Comparison of ENCODE assay signal across 2 cellular contexts in the genomic region with DNA sequence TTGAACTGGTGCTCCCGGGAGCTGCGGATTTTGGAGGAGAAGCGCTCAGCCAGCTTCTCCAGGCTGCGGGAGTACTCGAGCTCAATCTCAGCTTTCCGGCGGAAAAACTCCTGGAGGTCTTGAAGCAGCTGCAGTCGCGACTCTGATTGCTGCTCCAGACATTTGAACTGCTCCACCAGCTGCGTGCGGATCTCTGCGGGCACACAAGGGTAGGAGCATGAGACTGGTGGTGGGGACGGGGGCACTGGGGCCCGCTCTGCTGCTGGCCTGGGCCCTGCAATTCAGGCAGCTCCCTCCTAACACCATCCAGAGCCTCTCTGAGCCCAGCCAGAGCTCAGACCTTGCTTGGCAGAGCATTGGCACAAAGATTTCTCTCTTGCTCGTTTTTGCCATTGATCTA.
TF ChIP-seq lines count a peak whose summit lies in the region.

No MANE protein-coding gene starts in this region.

TF ChIP-seq in GM23338, 12 proteins besides CTCF, POLR2A, EP300 and RAD21:
- TF ChIP-seq, protein P1, sequence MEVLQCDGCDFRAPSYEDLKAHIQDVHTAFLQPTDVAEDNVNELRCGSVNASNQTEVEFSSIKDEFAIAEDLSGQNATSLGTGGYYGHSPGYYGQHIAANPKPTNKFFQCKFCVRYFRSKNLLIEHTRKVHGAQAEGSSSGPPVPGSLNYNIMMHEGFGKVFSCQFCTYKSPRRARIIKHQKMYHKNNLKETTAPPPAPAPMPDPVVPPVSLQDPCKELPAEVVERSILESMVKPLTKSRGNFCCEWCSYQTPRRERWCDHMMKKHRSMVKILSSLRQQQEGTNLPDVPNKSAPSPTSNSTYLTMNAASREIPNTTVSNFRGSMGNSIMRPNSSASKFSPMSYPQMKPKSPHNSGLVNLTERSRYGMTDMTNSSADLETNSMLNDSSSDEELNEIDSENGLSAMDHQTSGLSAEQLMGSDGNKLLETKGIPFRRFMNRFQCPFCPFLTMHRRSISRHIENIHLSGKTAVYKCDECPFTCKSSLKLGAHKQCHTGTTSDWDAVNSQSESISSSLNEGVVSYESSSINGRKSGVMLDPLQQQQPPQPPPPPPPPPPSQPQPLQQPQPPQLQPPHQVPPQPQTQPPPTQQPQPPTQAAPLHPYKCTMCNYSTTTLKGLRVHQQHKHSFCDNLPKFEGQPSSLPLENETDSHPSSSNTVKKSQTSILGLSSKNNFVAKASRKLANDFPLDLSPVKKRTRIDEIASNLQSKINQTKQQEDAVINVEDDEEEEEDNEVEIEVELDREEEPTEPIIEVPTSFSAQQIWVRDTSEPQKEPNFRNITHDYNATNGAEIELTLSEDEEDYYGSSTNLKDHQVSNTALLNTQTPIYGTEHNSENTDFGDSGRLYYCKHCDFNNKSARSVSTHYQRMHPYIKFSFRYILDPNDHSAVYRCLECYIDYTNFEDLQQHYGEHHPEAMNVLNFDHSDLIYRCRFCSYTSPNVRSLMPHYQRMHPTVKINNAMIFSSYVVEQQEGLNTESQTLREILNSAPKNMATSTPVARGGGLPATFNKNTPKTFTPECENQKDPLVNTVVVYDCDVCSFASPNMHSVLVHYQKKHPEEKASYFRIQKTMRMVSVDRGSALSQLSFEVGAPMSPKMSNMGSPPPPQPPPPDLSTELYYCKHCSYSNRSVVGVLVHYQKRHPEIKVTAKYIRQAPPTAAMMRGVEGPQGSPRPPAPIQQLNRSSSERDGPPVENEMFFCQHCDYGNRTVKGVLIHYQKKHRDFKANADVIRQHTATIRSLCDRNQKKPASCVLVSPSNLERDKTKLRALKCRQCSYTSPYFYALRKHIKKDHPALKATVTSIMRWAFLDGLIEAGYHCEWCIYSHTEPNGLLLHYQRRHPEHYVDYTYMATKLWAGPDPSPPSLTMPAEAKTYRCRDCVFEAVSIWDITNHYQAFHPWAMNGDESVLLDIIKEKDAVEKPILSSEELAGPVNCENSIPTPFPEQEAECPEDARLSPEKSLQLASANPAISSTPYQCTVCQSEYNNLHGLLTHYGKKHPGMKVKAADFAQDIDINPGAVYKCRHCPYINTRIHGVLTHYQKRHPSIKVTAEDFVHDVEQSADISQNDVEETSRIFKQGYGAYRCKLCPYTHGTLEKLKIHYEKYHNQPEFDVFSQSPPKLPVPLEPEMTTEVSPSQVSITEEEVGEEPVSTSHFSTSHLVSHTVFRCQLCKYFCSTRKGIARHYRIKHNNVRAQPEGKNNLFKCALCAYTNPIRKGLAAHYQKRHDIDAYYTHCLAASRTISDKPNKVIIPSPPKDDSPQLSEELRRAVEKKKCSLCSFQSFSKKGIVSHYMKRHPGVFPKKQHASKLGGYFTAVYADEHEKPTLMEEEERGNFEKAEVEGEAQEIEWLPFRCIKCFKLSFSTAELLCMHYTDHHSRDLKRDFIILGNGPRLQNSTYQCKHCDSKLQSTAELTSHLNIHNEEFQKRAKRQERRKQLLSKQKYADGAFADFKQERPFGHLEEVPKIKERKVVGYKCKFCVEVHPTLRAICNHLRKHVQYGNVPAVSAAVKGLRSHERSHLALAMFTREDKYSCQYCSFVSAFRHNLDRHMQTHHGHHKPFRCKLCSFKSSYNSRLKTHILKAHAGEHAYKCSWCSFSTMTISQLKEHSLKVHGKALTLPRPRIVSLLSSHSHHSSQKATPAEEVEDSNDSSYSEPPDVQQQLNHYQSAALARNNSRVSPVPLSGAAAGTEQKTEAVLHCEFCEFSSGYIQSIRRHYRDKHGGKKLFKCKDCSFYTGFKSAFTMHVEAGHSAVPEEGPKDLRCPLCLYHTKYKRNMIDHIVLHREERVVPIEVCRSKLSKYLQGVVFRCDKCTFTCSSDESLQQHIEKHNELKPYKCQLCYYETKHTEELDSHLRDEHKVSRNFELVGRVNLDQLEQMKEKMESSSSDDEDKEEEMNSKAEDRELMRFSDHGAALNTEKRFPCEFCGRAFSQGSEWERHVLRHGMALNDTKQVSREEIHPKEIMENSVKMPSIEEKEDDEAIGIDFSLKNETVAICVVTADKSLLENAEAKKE (CRISPR knock-in tag; IDR thresholded peaks at IDR 0.05): no peak
- TF ChIP-seq JUNB (IDR thresholded peaks at IDR 0.05; ENCODE audit: unreplicated experiment): no peak
- no peak for TF ChIP-seq NANOG (IDR thresholded peaks at IDR 0.05; ENCODE audit: borderline replicate concordance)
- TF ChIP-seq, protein P2, sequence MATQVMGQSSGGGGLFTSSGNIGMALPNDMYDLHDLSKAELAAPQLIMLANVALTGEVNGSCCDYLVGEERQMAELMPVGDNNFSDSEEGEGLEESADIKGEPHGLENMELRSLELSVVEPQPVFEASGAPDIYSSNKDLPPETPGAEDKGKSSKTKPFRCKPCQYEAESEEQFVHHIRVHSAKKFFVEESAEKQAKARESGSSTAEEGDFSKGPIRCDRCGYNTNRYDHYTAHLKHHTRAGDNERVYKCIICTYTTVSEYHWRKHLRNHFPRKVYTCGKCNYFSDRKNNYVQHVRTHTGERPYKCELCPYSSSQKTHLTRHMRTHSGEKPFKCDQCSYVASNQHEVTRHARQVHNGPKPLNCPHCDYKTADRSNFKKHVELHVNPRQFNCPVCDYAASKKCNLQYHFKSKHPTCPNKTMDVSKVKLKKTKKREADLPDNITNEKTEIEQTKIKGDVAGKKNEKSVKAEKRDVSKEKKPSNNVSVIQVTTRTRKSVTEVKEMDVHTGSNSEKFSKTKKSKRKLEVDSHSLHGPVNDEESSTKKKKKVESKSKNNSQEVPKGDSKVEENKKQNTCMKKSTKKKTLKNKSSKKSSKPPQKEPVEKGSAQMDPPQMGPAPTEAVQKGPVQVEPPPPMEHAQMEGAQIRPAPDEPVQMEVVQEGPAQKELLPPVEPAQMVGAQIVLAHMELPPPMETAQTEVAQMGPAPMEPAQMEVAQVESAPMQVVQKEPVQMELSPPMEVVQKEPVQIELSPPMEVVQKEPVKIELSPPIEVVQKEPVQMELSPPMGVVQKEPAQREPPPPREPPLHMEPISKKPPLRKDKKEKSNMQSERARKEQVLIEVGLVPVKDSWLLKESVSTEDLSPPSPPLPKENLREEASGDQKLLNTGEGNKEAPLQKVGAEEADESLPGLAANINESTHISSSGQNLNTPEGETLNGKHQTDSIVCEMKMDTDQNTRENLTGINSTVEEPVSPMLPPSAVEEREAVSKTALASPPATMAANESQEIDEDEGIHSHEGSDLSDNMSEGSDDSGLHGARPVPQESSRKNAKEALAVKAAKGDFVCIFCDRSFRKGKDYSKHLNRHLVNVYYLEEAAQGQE (IDR thresholded peaks at IDR 0.05; ENCODE audit: unreplicated experiment): no peak
- TF ChIP-seq, protein P3, sequence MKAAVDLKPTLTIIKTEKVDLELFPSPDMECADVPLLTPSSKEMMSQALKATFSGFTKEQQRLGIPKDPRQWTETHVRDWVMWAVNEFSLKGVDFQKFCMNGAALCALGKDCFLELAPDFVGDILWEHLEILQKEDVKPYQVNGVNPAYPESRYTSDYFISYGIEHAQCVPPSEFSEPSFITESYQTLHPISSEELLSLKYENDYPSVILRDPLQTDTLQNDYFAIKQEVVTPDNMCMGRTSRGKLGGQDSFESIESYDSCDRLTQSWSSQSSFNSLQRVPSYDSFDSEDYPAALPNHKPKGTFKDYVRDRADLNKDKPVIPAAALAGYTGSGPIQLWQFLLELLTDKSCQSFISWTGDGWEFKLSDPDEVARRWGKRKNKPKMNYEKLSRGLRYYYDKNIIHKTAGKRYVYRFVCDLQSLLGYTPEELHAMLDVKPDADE (IDR thresholded peaks at IDR 0.05): no peak
- no peak for TF ChIP-seq EZH2phosphoT487 (IDR thresholded peaks at IDR 0.05; ENCODE audit: unreplicated experiment)
- TF ChIP-seq ZNF114 (CRISPR knock-in tag; IDR thresholded peaks at IDR 0.05): no peak
- no peak for TF ChIP-seq ZNF331 (CRISPR knock-in tag; IDR thresholded peaks at IDR 0.05; ENCODE audit: low read depth)
- no peak for TF ChIP-seq STAT1 (IDR thresholded peaks at IDR 0.05; ENCODE audit: unreplicated experiment)
TF ChIP-seq in GM23338: peak in this region for 0.

TF ChIP-seq in WTC11, 78 proteins besides CTCF, POLR2A, EP300 and RAD21 (continued from another document):
- TF ChIP-seq, protein P4, sequence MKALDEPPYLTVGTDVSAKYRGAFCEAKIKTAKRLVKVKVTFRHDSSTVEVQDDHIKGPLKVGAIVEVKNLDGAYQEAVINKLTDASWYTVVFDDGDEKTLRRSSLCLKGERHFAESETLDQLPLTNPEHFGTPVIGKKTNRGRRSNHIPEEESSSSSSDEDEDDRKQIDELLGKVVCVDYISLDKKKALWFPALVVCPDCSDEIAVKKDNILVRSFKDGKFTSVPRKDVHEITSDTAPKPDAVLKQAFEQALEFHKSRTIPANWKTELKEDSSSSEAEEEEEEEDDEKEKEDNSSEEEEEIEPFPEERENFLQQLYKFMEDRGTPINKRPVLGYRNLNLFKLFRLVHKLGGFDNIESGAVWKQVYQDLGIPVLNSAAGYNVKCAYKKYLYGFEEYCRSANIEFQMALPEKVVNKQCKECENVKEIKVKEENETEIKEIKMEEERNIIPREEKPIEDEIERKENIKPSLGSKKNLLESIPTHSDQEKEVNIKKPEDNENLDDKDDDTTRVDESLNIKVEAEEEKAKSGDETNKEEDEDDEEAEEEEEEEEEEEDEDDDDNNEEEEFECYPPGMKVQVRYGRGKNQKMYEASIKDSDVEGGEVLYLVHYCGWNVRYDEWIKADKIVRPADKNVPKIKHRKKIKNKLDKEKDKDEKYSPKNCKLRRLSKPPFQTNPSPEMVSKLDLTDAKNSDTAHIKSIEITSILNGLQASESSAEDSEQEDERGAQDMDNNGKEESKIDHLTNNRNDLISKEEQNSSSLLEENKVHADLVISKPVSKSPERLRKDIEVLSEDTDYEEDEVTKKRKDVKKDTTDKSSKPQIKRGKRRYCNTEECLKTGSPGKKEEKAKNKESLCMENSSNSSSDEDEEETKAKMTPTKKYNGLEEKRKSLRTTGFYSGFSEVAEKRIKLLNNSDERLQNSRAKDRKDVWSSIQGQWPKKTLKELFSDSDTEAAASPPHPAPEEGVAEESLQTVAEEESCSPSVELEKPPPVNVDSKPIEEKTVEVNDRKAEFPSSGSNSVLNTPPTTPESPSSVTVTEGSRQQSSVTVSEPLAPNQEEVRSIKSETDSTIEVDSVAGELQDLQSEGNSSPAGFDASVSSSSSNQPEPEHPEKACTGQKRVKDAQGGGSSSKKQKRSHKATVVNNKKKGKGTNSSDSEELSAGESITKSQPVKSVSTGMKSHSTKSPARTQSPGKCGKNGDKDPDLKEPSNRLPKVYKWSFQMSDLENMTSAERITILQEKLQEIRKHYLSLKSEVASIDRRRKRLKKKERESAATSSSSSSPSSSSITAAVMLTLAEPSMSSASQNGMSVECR (CRISPR knock-in tag; IDR thresholded peaks at IDR 0.05; ENCODE audit: borderline replicate concordance): no peak
- TF ChIP-seq CREM (CRISPR knock-in tag; IDR thresholded peaks at IDR 0.05) (no peak), ETV6 (CRISPR knock-in tag; IDR thresholded peaks at IDR 0.05) (no peak), ESRRA (CRISPR knock-in tag; IDR thresholded peaks at IDR 0.05; ENCODE audit: borderline replicate concordance) (no peak), HMGA2 (CRISPR knock-in tag; IDR thresholded peaks at IDR 0.05) (no peak), EMX1 (CRISPR knock-in tag; IDR thresholded peaks at IDR 0.05) (no peak), NR3C1 (CRISPR knock-in tag; conservative IDR thresholded peaks at IDR 0.05; ENCODE audit: low read depth) (no peak)
- TF ChIP-seq, protein P5, sequence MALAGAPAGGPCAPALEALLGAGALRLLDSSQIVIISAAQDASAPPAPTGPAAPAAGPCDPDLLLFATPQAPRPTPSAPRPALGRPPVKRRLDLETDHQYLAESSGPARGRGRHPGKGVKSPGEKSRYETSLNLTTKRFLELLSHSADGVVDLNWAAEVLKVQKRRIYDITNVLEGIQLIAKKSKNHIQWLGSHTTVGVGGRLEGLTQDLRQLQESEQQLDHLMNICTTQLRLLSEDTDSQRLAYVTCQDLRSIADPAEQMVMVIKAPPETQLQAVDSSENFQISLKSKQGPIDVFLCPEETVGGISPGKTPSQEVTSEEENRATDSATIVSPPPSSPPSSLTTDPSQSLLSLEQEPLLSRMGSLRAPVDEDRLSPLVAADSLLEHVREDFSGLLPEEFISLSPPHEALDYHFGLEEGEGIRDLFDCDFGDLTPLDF (CRISPR knock-in tag; IDR thresholded peaks at IDR 0.05): no peak
- TF ChIP-seq, protein P6, sequence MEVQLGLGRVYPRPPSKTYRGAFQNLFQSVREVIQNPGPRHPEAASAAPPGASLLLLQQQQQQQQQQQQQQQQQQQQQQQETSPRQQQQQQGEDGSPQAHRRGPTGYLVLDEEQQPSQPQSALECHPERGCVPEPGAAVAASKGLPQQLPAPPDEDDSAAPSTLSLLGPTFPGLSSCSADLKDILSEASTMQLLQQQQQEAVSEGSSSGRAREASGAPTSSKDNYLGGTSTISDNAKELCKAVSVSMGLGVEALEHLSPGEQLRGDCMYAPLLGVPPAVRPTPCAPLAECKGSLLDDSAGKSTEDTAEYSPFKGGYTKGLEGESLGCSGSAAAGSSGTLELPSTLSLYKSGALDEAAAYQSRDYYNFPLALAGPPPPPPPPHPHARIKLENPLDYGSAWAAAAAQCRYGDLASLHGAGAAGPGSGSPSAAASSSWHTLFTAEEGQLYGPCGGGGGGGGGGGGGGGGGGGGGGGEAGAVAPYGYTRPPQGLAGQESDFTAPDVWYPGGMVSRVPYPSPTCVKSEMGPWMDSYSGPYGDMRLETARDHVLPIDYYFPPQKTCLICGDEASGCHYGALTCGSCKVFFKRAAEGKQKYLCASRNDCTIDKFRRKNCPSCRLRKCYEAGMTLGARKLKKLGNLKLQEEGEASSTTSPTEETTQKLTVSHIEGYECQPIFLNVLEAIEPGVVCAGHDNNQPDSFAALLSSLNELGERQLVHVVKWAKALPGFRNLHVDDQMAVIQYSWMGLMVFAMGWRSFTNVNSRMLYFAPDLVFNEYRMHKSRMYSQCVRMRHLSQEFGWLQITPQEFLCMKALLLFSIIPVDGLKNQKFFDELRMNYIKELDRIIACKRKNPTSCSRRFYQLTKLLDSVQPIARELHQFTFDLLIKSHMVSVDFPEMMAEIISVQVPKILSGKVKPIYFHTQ (CRISPR knock-in tag; IDR thresholded peaks at IDR 0.05): no peak
